10 cellular contexts compared by ENCODE assay signal in the genomic region with DNA sequence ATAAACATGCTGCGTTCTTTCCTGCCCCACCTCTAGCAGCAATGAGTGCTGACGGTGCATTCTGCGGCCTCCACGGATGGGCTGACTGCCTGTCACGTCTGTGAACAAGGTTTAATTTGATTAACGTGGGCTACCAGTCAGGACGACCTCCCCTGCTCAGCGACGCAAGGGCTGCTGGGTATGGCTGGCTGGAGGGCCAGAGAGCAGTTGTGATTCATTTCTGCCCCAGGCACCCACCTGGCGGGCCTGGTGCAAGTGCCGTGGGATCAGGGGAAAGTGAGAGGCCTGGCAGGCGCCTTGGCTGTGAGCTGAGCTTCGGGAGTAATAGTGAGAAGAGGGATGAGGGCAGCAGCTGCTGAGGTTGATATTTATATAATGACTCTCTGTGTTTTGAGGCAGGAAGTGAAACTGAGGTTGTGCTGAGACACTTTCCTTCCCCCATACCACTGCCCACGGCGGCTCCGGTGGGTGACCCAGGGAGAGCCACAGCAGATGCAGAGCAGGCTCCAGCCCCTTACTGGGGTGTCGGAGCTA.
DNase-seq lines count a peak whose midpoint lies in the region; ATAC-seq and TF ChIP-seq lines count a peak whose summit lies in the region.
"Had no signal": no experiment of that assay in that cellular context is flagged by ENCODE, and none has a peak within 500 bp of the region (broad histone marks: within the 10 kb centered on the region; RNA-seq: fewer than 3 reads in every experiment).

No MANE protein-coding gene starts in this region.

- no TSS peak for BruUV-seq in OCI-LY7 (replicated peaks; lab: Mats Ljungman, UMichigan)

- H3K36me3 ChIP-seq in OCI-LY7 (ENCODE audit: insufficient read depth, low read length) = no peaks in the 10 kb centered on the region

- peak; percentile 90 for ATAC-seq in HG02840 (IDR thresholded peaks at IDR 0.05; ENCODE audit: low FRiP score, unreplicated experiment)

- intact Hi-C loops in OCI-LY7 (cut with micrococcal nuclease; ENCODE audit: unreplicated experiment) = loop anchor here (1.0 kb wide), 1 partner anchor 16 kb away; no protein-coding TSS in a partner anchor

- no peak overlapping the region for H2AFZ ChIP-seq in OCI-LY7 (ENCODE audit: low read length)

- DNase-seq in NCI-H82 (lab: John Stamatoyannopoulos, UW) = peak; percentile 50
- no peak for DNase-seq in NCI-H82 treated with DMSO at 0.1 percent for 48 hours (lab: John Stamatoyannopoulos, UW; ENCODE audit: unreplicated experiment)
- DNase-seq in OCI-LY7 (ENCODE audit: low spot score) = peak; percentile 91
- DNase-seq in islet precursor cell = peak; percentile 78
- no peak for DNase-seq in GF-D8 (lab: John Stamatoyannopoulos, UW)
- DNase-seq in cerebellar nuclear complex (lab: John Stamatoyannopoulos, UW) = no peak
- DNase-seq in kidney tubule cell (ENCODE audit: low spot score) = no peak

- peaks cover 100% of the 10 kb centered on the region for H3K4me1 ChIP-seq in OCI-LY7 (ENCODE audit: insufficient read depth, low read length, poor library complexity, severe bottlenecking)

- TF ChIP-seq CTCF in OCI-LY7 (conservative IDR thresholded peaks at IDR 0.05; ENCODE audit: low read length) = no peak

- no peaks in the 10 kb centered on the region for H4K20me1 ChIP-seq in OCI-LY7 (ENCODE audit: insufficient read depth, low read length)

- CTCF ChIA-PET in OCI-LY7 (lab: Charles Lee; ENCODE audit: unreplicated experiment) = interaction anchor here (0.6 to 1.1 kb wide), 5 partner anchors 10 to 186 kb away, joined by 3 read pairs; no protein-coding TSS in a partner anchor

- H3K4me3 ChIP-seq in OCI-LY7 (ENCODE audit: low read depth, low read length, poor library complexity, severe bottlenecking) = peak overlapping the region; percentile 25

- POLR2A ChIA-PET in OCI-LY7 (lab: Charles Lee) = interaction anchor here (0.6 to 20.4 kb wide), 13 partner anchors 10 to 530 kb away, joined by 3 to 1356 read pairs (median 41); a partner anchor contains a TSS

- no peaks in the 10 kb centered on the region for H3K9me2 ChIP-seq in OCI-LY7 (ENCODE audit: insufficient read depth, low read length)

- H3K79me2 ChIP-seq in OCI-LY7 (ENCODE audit: insufficient read depth, low read depth, low read length) = peaks cover 3% of the 10 kb centered on the region; the same call in 1 of the 2 replicates

- no peaks in the 10 kb centered on the region for H3K9me3 ChIP-seq in OCI-LY7 (ENCODE audit: low read length)

- peak overlapping the region; percentile 99 for H3K27ac ChIP-seq in OCI-LY7 (ENCODE audit: low read depth, low read length, poor library complexity, severe bottlenecking)
- H3K27ac ChIP-seq: 22Rv1, VCaP had no signal

- peak overlapping the region; percentile 71 for H3K4me2 ChIP-seq in OCI-LY7 (ENCODE audit: low read length)

Comparison
In these comparisons a context has a peak if more than half of its experiments do, and no peak if none do; other contexts are left out.
1. DNase-seq: peak in NCI-H82 (single experiment), OCI-LY7 (single experiment) and islet precursor cell (single experiment); none in NCI-H82 treated with DMSO at 0.1 percent for 48 hours (single experiment), GF-D8 (single experiment), cerebellar nuclear complex (0 of 2) and kidney tubule cell (single experiment).